In the genomic region with DNA sequence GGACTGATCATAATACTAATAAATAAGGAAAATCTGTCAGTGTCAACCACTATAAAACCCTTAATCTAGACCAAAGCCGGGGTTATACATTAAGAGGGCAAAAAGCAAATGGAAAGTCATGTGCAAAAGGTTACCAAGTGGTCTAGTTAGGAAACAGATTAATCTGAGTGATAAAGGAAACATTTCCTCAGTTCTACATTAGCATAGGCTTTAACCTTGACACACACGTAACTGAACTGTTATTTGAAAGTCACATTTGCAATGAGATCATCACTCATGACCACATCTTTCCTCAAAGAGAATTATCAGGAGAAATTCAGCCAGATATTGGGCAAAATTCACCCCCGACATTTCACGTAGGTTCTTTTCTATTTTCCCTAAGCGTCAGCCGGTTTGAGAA, we compare ENCODE assay signal across 18 cellular contexts.
DNase-seq lines count a peak whose midpoint lies in the region; ATAC-seq, FAIRE-seq and TF ChIP-seq lines count a peak whose summit lies in the region.
"Had no signal": no experiment of that assay in that cellular context is flagged by ENCODE, and none has a peak within 500 bp of the region (broad histone marks: within the 10 kb centered on the region; RNA-seq: fewer than 3 reads in every experiment).

No MANE protein-coding gene starts in this region.

- intact Hi-C loops in K562 (cut with micrococcal nuclease) (loop anchor here (10.0 kb wide), 1 partner anchor 595 kb away; the partner anchor contains the start of gene PRIM2), HepG2 (cut with micrococcal nuclease; ENCODE audit: unreplicated experiment) (no loop called here), aorta (cut with DNase I) (loop anchor here in 1 of 2 donors (10.0 kb wide), 1 partner anchor 45 kb away; no protein-coding TSS in a partner anchor)

- TF ChIP-seq EP300 in K562 (IDR thresholded peaks at IDR 0.05; ENCODE audit: low read length), result no peak
- TF ChIP-seq EP300 in HepG2 (IDR thresholded peaks at IDR 0.05; ENCODE audit: low read depth in 2 of 2, low read length in 2 of 2), result no peak
- no peak for TF ChIP-seq EP300 in HepG2 (CRISPR knock-in tag; IDR thresholded peaks at IDR 0.05; ENCODE audit: borderline replicate concordance)

- H3K4me2 ChIP-seq in Loucy (ENCODE audit: low read depth, low read length, poor library complexity, severe bottlenecking) (peak overlapping the region; percentile 53), K562 (ENCODE audit: insufficient read depth, low read length) (no peak overlapping the region), HepG2 (ENCODE audit: low read depth, low read length) (no peak overlapping the region)

- H3K27me3 ChIP-seq in Loucy (ENCODE audit: insufficient read depth, low read length, poor library complexity, severe bottlenecking) (no peaks in the 10 kb centered on the region), K562 (ENCODE audit: control insufficient read depth in 2 of 2, insufficient read depth in 2 of 2, low read length in 2 of 2) (no peaks in the 10 kb centered on the region), HepG2 (ENCODE audit: control insufficient read depth in 1 of 2, insufficient read depth in 2 of 2, low read length in 2 of 2) (no peaks in the 10 kb centered on the region), aorta (ENCODE audit: control insufficient read depth in 1 of 2, insufficient read depth in 2 of 2, low read length in 1 of 2) (no peaks in the 10 kb centered on the region)
- H3K27me3 ChIP-seq: foreskin keratinocyte had no signal

- peak; percentile 91 for DNase-seq in ELR (ENCODE audit: low read depth)
- no peak for DNase-seq in K562 (ENCODE audit: extremely low read depth in 1 of 4, low spot score in 3 of 4)
- DNase-seq in HepG2 (ENCODE audit: low spot score), result peak; percentile 16
- no peak for DNase-seq in aorta
- DNase-seq in NCI-H2227 (lab: John Stamatoyannopoulos, UW; ENCODE audit: unreplicated experiment), result no peak
- no peak for DNase-seq in COLO668 (lab: John Stamatoyannopoulos, UW; ENCODE audit: unreplicated experiment)
- DNase-seq: activated CD8-positive, alpha-beta memory T cell treated with anti-CD3 and anti-CD28 coated beads for 24 hours; amygdala; COR-L47; foreskin keratinocyte; KG1; small intestine; SW 1271 had no signal

- peaks cover 27% of the 10 kb centered on the region for H3K4me1 ChIP-seq in Loucy (ENCODE audit: insufficient read depth, low read length, poor library complexity, severe bottlenecking)
- no peaks in the 10 kb centered on the region for H3K4me1 ChIP-seq in K562 (replicated peaks in 1 of 2; ENCODE audit: control insufficient read depth in 2 of 2, insufficient read depth in 2 of 2, low read length in 2 of 2)
- peaks cover 42% of the 10 kb centered on the region for H3K4me1 ChIP-seq in HepG2 (ENCODE audit: insufficient read depth, low read length)
- H3K4me1 ChIP-seq in aorta (ENCODE audit: control insufficient read depth in 1 of 2, insufficient read depth in 2 of 2, low read length in 2 of 2), result peaks cover 5 to 12% of the 10 kb centered on the region in 2 donors
- H3K4me1 ChIP-seq: parathyroid adenoma had no signal

- H3K9ac ChIP-seq in Loucy (ENCODE audit: low read depth, low read length, poor library complexity, severe bottlenecking) (no peak overlapping the region), K562 (ENCODE audit: insufficient read depth in 1 of 2, low read depth in 2 of 2, low read length in 2 of 2) (no peak overlapping the region), HepG2 (ENCODE audit: insufficient read depth, low read depth, low read length) (no peak overlapping the region)
- H3K9ac ChIP-seq: parathyroid adenoma had no signal

- WGBS in K562 (ENCODE audit: insufficient coverage, low coverage, missing lambda C conversion rate), result 17% methylated on average over 6 of the region's 6 CpGs
- 93% methylated on average over 6 of the region's 6 CpGs for WGBS in HepG2 (ENCODE audit: low lambda C conversion rate)
- 89 to 95% methylated on average over 6 of the region's 6 CpGs for WGBS in aorta, 2 donors

- H2AFZ ChIP-seq in Loucy (ENCODE audit: low read length) (no peak overlapping the region), K562 (ENCODE audit: low read depth, low read length) (no peak overlapping the region), HepG2 (ENCODE audit: low read length) (no peak overlapping the region)
- H2AFZ ChIP-seq: parathyroid adenoma had no signal

- H3K79me2 ChIP-seq in Loucy (ENCODE audit: insufficient read depth, low read length), result no peaks in the 10 kb centered on the region; the same call in 1 of the 2 replicates
- no peaks in the 10 kb centered on the region for H3K79me2 ChIP-seq in K562 (ENCODE audit: control insufficient read depth, insufficient read depth, low read length)
- H3K79me2 ChIP-seq in HepG2 (ENCODE audit: insufficient read depth, low read length), result no peaks in the 10 kb centered on the region

- TF ChIP-seq CTCF in Loucy (conservative IDR thresholded peaks at IDR 0.05; ENCODE audit: low read length), result no peak
- no peak for TF ChIP-seq CTCF in K562 (IDR thresholded peaks at IDR 0.05 in 2 of 3, conservative IDR thresholded peaks at IDR 0.05 in 1 of 3; ENCODE audit: insufficient read depth in 2 of 3, low read depth in 1 of 3, low read length in 3 of 3)
- TF ChIP-seq CTCF in HepG2 (CRISPR knock-in tag; IDR thresholded peaks at IDR 0.05), result no peak

- H3K9me2 ChIP-seq in Loucy (replicated peaks; ENCODE audit: low read depth, low read length), result no peaks in the 10 kb centered on the region

- H3K36me3 ChIP-seq in Loucy (ENCODE audit: insufficient read depth, low read length), result no peaks in the 10 kb centered on the region; the same call in 1 of the 2 replicates
- no peaks in the 10 kb centered on the region for H3K36me3 ChIP-seq in K562 (ENCODE audit: control insufficient read depth, insufficient read depth, low read length)
- no peaks in the 10 kb centered on the region for H3K36me3 ChIP-seq in HepG2 (replicated peaks in 1 of 2; ENCODE audit: control insufficient read depth in 1 of 2, insufficient read depth in 2 of 2, low read length in 2 of 2)
- no peaks in the 10 kb centered on the region for H3K36me3 ChIP-seq in aorta (ENCODE audit: control insufficient read depth in 1 of 2, insufficient read depth in 2 of 2, low read length in 1 of 2)

- peaks cover 3% of the 10 kb centered on the region; the same call in 1 of the 2 replicates for H3F3A ChIP-seq in Loucy (ENCODE audit: low read depth)

- CTCF ChIA-PET in K562 (lab: Yijun Ruan, JAX; ENCODE audit: low intra/inter-chr PET ratio), result no interaction called here
- CTCF ChIA-PET in HepG2 (lab: Yijun Ruan, JAX; ENCODE audit: low intra/inter-chr PET ratio, low total read pairs), result no interaction called here

- FAIRE-seq in K562 (lab: Jason Lieb, UNC) (no peak), HepG2 (lab: Jason Lieb, UNC) (no peak)
- FAIRE-seq: RCC 7860, small intestine had no signal

- no peaks in the 10 kb centered on the region for H3K9me1 ChIP-seq in K562 (ENCODE audit: control insufficient read depth, insufficient read depth, low read length)

- in situ Hi-C loops in K562 (cut with MboI) (no loop called here), HepG2 (cut with HindIII; ENCODE audit: extremely low pct_ligation_motif_present, low pct_unique_long_range_greater_than_20kb) (loop anchor here (5.0 kb wide), 1 partner anchor 33 kb away; no protein-coding TSS in a partner anchor)

- ATAC-seq in K562, result no peak
- ATAC-seq in HepG2, result no peak
- no peak for ATAC-seq in HG02852 (IDR thresholded peaks at IDR 0.05; ENCODE audit: unreplicated experiment)
- ATAC-seq in aorta (ENCODE audit: low FRiP score), result no peak
- ATAC-seq: foreskin keratinocyte had no signal

- peak overlapping the region; percentile 47 for H3K4me3 ChIP-seq in Loucy (ENCODE audit: low read length, poor library complexity, severe bottlenecking)
- H3K4me3 ChIP-seq in K562, result no peak overlapping the region
- H3K4me3 ChIP-seq in HepG2 (replicated peaks in 1 of 3; ENCODE audit: insufficient read depth in 1 of 3, low read depth in 2 of 3, low read length in 3 of 3), result no peak overlapping the region
- H3K4me3 ChIP-seq in aorta (ENCODE audit: low read length in 2 of 2), result no peak overlapping the region

- H3K9me3 ChIP-seq in Loucy (ENCODE audit: insufficient read depth, low read depth, low read length), result no peaks in the 10 kb centered on the region; the same call in 1 of the 2 replicates
- H3K9me3 ChIP-seq in K562 (replicated peaks; ENCODE audit: control insufficient read depth, insufficient read depth, low read depth, low read length), result no peaks in the 10 kb centered on the region; the same call in none of the 2 replicates
- no peaks in the 10 kb centered on the region for H3K9me3 ChIP-seq in HepG2 (ENCODE audit: low read length)
- no peaks in the 10 kb centered on the region for H3K9me3 ChIP-seq in aorta (ENCODE audit: control insufficient read depth, low read length)

- no TSS peak for BruUV-seq in K562 (replicated peaks; lab: Mats Ljungman, UMichigan)
- no TSS peak for BruUV-seq in HepG2 (replicated peaks; lab: Mats Ljungman, UMichigan)

- H4K20me1 ChIP-seq in Loucy (ENCODE audit: insufficient read depth, low read length, poor library complexity, severe bottlenecking) (peaks cover 7% of the 10 kb centered on the region), K562 (replicated peaks; ENCODE audit: control insufficient read depth, insufficient read depth, low read length) (no peaks in the 10 kb centered on the region), HepG2 (ENCODE audit: insufficient read depth, low read length) (no peaks in the 10 kb centered on the region)

- POLR2A ChIA-PET in K562 (lab: Yijun Ruan, JAX) (no interaction called here), HepG2 (lab: Yijun Ruan, JAX) (no interaction called here)

- TF ChIP-seq RAD21 in K562 (CRISPR knock-in tag; conservative IDR thresholded peaks at IDR 0.05 in 1 of 2, IDR thresholded peaks at IDR 0.05 in 1 of 2), result no peak
- TF ChIP-seq RAD21 in HepG2 (CRISPR knock-in tag; IDR thresholded peaks at IDR 0.05), result no peak

- H3K27ac ChIP-seq in K562 (ENCODE audit: extremely low read depth, low read depth, low read length) (no peak overlapping the region), HepG2 (ENCODE audit: extremely low read length, insufficient read depth, low read length) (no peak overlapping the region), aorta (ENCODE audit: low read depth in 1 of 2, low read length in 2 of 2) (no peak overlapping the region)
- H3K27ac ChIP-seq: foreskin keratinocyte, parathyroid adenoma, VCaP had no signal

- no peak for TF ChIP-seq POLR2A in K562 (conservative IDR thresholded peaks at IDR 0.05)
- no peak for TF ChIP-seq POLR2A in HepG2 (IDR thresholded peaks at IDR 0.05; ENCODE audit: insufficient read depth in 1 of 2, low read depth in 2 of 2, low read length in 2 of 2)

TF ChIP-seq in HepG2, 621 proteins besides CTCF, POLR2A, EP300 and RAD21 (continues in another document):
- no peak for TF ChIP-seq ZNF264 (CRISPR knock-in tag; IDR thresholded peaks at IDR 0.05)

Comparison
In these comparisons a context has a peak if more than half of its experiments do, and no peak if none do; other contexts are left out.
1. DNase-seq: peak in ELR (single experiment) and HepG2 (single experiment); none in K562 (0 of 4), aorta (0 of 2), NCI-H2227 (single experiment) and COLO668 (single experiment).